1 cellular context compared by ENCODE assay signal in the genomic region with DNA sequence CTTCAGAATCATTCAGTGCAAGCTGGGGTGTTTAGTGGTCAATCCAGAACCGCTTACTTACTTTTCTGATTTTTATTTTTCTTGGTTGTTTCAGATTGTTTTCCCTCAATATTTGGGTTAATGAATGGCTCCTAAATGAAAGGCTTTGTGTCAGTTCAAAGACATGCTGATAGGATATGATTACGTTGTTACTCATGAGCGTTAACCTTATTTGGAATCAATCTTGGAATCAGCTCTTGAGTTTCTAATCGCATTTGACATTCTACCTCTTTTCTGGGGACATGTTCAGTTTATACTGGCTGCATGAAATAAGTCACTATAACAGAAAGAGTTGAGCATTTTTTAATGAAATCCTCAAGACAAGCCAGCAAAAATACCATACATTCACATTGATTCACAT.
TF ChIP-seq lines count a peak whose summit lies in the region.

No MANE protein-coding gene starts in this region.

TF ChIP-seq in GM12878, 131 proteins besides CTCF, POLR2A, EP300 and RAD21 (continued from another document):
- TF ChIP-seq, protein P1, sequence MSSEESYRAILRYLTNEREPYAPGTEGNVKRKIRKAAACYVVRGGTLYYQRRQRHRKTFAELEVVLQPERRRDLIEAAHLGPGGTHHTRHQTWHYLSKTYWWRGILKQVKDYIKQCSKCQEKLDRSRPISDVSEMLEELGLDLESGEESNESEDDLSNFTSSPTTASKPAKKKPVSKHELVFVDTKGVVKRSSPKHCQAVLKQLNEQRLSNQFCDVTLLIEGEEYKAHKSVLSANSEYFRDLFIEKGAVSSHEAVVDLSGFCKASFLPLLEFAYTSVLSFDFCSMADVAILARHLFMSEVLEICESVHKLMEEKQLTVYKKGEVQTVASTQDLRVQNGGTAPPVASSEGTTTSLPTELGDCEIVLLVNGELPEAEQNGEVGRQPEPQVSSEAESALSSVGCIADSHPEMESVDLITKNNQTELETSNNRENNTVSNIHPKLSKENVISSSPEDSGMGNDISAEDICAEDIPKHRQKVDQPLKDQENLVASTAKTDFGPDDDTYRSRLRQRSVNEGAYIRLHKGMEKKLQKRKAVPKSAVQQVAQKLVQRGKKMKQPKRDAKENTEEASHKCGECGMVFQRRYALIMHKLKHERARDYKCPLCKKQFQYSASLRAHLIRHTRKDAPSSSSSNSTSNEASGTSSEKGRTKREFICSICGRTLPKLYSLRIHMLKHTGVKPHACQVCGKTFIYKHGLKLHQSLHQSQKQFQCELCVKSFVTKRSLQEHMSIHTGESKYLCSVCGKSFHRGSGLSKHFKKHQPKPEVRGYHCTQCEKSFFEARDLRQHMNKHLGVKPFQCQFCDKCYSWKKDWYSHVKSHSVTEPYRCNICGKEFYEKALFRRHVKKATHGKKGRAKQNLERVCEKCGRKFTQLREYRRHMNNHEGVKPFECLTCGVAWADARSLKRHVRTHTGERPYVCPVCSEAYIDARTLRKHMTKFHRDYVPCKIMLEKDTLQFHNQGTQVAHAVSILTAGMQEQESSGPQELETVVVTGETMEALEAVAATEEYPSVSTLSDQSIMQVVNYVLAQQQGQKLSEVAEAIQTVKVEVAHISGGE (CRISPR knock-in tag; IDR thresholded peaks at IDR 0.05): no peak
- no peak for TF ChIP-seq TCF12 (IDR thresholded peaks at IDR 0.05; ENCODE audit: low read depth, low read length)
- TF ChIP-seq RELA (IDR thresholded peaks at IDR 0.05; ENCODE audit: borderline replicate concordance, partially characterized antibody): no peak
- TF ChIP-seq, protein P2, sequence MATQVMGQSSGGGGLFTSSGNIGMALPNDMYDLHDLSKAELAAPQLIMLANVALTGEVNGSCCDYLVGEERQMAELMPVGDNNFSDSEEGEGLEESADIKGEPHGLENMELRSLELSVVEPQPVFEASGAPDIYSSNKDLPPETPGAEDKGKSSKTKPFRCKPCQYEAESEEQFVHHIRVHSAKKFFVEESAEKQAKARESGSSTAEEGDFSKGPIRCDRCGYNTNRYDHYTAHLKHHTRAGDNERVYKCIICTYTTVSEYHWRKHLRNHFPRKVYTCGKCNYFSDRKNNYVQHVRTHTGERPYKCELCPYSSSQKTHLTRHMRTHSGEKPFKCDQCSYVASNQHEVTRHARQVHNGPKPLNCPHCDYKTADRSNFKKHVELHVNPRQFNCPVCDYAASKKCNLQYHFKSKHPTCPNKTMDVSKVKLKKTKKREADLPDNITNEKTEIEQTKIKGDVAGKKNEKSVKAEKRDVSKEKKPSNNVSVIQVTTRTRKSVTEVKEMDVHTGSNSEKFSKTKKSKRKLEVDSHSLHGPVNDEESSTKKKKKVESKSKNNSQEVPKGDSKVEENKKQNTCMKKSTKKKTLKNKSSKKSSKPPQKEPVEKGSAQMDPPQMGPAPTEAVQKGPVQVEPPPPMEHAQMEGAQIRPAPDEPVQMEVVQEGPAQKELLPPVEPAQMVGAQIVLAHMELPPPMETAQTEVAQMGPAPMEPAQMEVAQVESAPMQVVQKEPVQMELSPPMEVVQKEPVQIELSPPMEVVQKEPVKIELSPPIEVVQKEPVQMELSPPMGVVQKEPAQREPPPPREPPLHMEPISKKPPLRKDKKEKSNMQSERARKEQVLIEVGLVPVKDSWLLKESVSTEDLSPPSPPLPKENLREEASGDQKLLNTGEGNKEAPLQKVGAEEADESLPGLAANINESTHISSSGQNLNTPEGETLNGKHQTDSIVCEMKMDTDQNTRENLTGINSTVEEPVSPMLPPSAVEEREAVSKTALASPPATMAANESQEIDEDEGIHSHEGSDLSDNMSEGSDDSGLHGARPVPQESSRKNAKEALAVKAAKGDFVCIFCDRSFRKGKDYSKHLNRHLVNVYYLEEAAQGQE (IDR thresholded peaks at IDR 0.05; ENCODE audit: low read depth, low read length): no peak
- TF ChIP-seq HDAC6 (IDR thresholded peaks at IDR 0.05; ENCODE audit: unreplicated experiment): no peak
- TF ChIP-seq HCFC1 (IDR thresholded peaks at IDR 0.05; ENCODE audit: low read length): no peak
- no peak for TF ChIP-seq HDGF (IDR thresholded peaks at IDR 0.05)
- no peak for TF ChIP-seq FOXM1 (IDR thresholded peaks at IDR 0.05; ENCODE audit: low read depth, low read length)
- no peak for TF ChIP-seq CBX5 (IDR thresholded peaks at IDR 0.05; ENCODE audit: low read depth)
- no peak for TF ChIP-seq RFX5 (IDR thresholded peaks at IDR 0.05; ENCODE audit: low read depth, low read length)
- no peak for TF ChIP-seq ZNF274 (IDR thresholded peaks at IDR 0.05; ENCODE audit: insufficient read depth, insufficient read length)
- TF ChIP-seq ATF7 (IDR thresholded peaks at IDR 0.05; ENCODE audit: low read depth): no peak
- TF ChIP-seq ASH2L (IDR thresholded peaks at IDR 0.05; ENCODE audit: borderline replicate concordance, low read depth): no peak
- no peak for TF ChIP-seq PAX5 (IDR thresholded peaks at IDR 0.05; ENCODE audit: borderline replicate concordance, low read depth, low read length)
- TF ChIP-seq, protein P3, sequence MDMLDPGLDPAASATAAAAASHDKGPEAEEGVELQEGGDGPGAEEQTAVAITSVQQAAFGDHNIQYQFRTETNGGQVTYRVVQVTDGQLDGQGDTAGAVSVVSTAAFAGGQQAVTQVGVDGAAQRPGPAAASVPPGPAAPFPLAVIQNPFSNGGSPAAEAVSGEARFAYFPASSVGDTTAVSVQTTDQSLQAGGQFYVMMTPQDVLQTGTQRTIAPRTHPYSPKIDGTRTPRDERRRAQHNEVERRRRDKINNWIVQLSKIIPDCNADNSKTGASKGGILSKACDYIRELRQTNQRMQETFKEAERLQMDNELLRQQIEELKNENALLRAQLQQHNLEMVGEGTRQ (IDR thresholded peaks at IDR 0.05; ENCODE audit: borderline replicate concordance, low read depth, low read length): no peak
